In the genomic region with DNA sequence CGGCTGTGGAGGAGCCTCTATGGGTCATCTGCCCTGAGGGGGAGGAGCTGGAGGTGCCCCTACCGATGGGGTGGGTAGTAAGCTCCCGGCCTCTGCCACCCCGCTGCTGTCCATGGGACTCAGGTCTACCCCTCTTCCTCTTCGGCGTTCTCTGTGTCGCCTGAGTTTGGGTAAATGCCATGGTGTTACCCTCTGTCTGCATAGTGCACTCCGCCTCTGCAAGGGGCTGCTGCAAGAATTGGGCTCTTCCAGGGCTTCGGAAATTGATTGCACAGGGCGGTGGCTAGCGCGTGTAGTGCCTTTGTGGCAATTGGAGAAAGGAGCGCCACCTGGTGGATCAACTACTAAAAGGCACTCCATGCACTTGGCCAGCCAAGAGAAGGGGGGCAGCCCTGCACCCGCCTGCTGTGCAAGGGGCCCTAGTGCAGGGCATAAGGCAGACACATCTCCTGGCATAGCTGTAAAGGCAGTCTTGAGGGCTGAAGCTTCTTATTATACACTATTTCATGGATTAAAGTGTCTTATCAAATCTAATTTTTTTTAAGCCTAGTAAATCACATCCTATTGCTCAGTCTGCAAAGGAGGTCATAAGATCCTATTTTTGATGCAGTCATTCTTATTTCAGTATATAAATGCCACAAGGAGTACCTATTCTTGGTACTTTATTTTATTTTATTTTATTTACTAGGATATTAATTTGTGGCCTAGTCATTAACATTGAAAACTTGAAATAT, we compare ENCODE assay signal across 8 cellular contexts.
DNase-seq lines count a peak whose midpoint lies in the region; ATAC-seq and TF ChIP-seq lines count a peak whose summit lies in the region.

No MANE protein-coding gene starts in this region.

- peaks cover 18% of the 10 kb centered on the region; the same call in 1 of the 2 replicates for H3K27me3 ChIP-seq in GM23338 (ENCODE audit: insufficient read depth)
- H3K27me3 ChIP-seq in RWPE2 (ENCODE audit: insufficient read depth, poor library complexity, severe bottlenecking) = no peaks in the 10 kb centered on the region
- H3K27me3 ChIP-seq in trophoblast cell (ENCODE audit: insufficient read depth, low read length) = no peaks in the 10 kb centered on the region

- peaks cover 13% of the 10 kb centered on the region for H3K27me3 Mint-ChIP-seq in GM23338 (ENCODE audit: insufficient read depth, low read depth, poor library complexity)
- H3K27me3 Mint-ChIP-seq in activated T-helper 2 cell treated with anti-CD3 and anti-CD28 coated beads, Interferon-gamma antibody, Interleukin-2, Interleukin-4, amounts not matched to agents 10 μg/mL and 5 μg/mL and 100 μg/mL, durations not matched to agents 14 hours and 24 hours and 36 hours (ENCODE audit: low read depth) = peaks cover 26% of the 10 kb centered on the region
- H3K27me3 Mint-ChIP-seq in type B pancreatic cell = peaks cover 19% of the 10 kb centered on the region

- H3K4me1 Mint-ChIP-seq in GM23338 = peaks cover 17% of the 10 kb centered on the region
- peaks cover 3% of the 10 kb centered on the region for H3K4me1 Mint-ChIP-seq in activated T-helper 2 cell treated with anti-CD3 and anti-CD28 coated beads, Interferon-gamma antibody, Interleukin-2, Interleukin-4, amounts not matched to agents 10 μg/mL and 5 μg/mL and 100 μg/mL, durations not matched to agents 14 hours and 24 hours and 36 hours (ENCODE audit: low read depth)
- H3K4me1 Mint-ChIP-seq in type B pancreatic cell (ENCODE audit: unreplicated experiment) = peaks cover 33% of the 10 kb centered on the region

- no peak overlapping the region for H3K23ac ChIP-seq in trophoblast cell (ENCODE audit: low read length)

- intact Hi-C loops in activated T-helper 2 cell treated with anti-CD3 and anti-CD28 coated beads, Interferon-gamma antibody, Interleukin-2, Interleukin-4, amounts not matched to agents 10 μg/mL and 5 μg/mL and 100 μg/mL, durations not matched to agents 14 hours and 24 hours and 36 hours (cut with micrococcal nuclease) = loop anchor here (1.0 kb wide), 1 partner anchor 428 kb away; no protein-coding TSS in a partner anchor

- no peaks in the 10 kb centered on the region for H3F3A ChIP-seq in GM23338 (replicated peaks; ENCODE audit: low read depth)

- H4K20me1 ChIP-seq in GM23338 (replicated peaks; ENCODE audit: insufficient read depth) = no peaks in the 10 kb centered on the region

- no peak overlapping the region for H3K18ac ChIP-seq in trophoblast cell (ENCODE audit: low read length)

- H4K91ac ChIP-seq in trophoblast cell (ENCODE audit: low read depth, low read length) = no peak overlapping the region

- no peak overlapping the region for H4K8ac ChIP-seq in trophoblast cell (ENCODE audit: low read depth, low read length)

- H3K4me2 ChIP-seq in GM23338 = peak overlapping the region; percentile 75
- H3K4me2 ChIP-seq in trophoblast cell (ENCODE audit: low read length) = peak overlapping the region; percentile 51

- no peak overlapping the region for H2BK120ac ChIP-seq in trophoblast cell (ENCODE audit: insufficient read depth, low read length, poor library complexity)

- in situ Hi-C loops in G401 (cut with HindIII; ENCODE audit: low sequenced_read_pairs) = no loop called here
- in situ Hi-C loops in KBM-7 (cut with MboI; ENCODE audit: low pct_unique_long_range_greater_than_20kb, low sequenced_read_pairs) = no loop called here

- no peak overlapping the region for H2BK12ac ChIP-seq in trophoblast cell (ENCODE audit: low read length)

- H3K27ac ChIP-seq in GM23338 (ENCODE audit: low read depth) (no peak overlapping the region), RWPE2 (ENCODE audit: poor library complexity, severe bottlenecking) (no peak overlapping the region), trophoblast cell (ENCODE audit: low read depth, low read length) (no peak overlapping the region)

- no CpG with 5 or more reads among the region's 14 CpGs for WGBS in trophoblast cell (ENCODE audit: extremely low coverage, insufficient coverage, insufficient read length)

- H2AFZ ChIP-seq in GM23338 (peak overlapping the region; percentile 92), trophoblast cell (ENCODE audit: insufficient read depth, low read length, poor library complexity) (peak overlapping the region; percentile 9)

- peak; percentile 72 for DNase-seq in G401 (ENCODE audit: low spot score)
- DNase-seq in GM23338 (ENCODE audit: low spot score) = peak; percentile 94
- DNase-seq in KBM-7 = peak; percentile 76
- DNase-seq in RWPE2 (ENCODE audit: low spot score) = peak; percentile 65
- peak; percentile 57 for DNase-seq in activated T-helper 2 cell treated with anti-CD3 and anti-CD28 coated beads, Interferon-gamma antibody, Interleukin-2, Interleukin-4, amounts not matched to agents 10 μg/mL and 5 μg/mL and 100 μg/mL, durations not matched to agents 14 hours and 24 hours and 36 hours (ENCODE audit: low spot score)
- DNase-seq in globus pallidus (ENCODE audit: low spot score) = peak; percentile 60
- DNase-seq in trophoblast cell = peak; percentile 54 to 79
- peak; percentile 85 for DNase-seq in type B pancreatic cell (ENCODE audit: extremely low spot score, unreplicated experiment)

- H3K4me1 ChIP-seq in GM23338 (ENCODE audit: insufficient read depth) (peaks cover 6% of the 10 kb centered on the region; the same call in 1 of the 2 replicates), RWPE2 (ENCODE audit: insufficient read depth, poor library complexity, severe bottlenecking) (no peaks in the 10 kb centered on the region), trophoblast cell (ENCODE audit: control insufficient read depth in 1 of 2, insufficient read depth in 2 of 2, low read length in 2 of 2) (no peaks in the 10 kb centered on the region)

- TF ChIP-seq CTCF in GM23338 (conservative IDR thresholded peaks at IDR 0.05; ENCODE audit: low read depth in 2 of 2) (peak; percentile 87), RWPE2 (IDR thresholded peaks at IDR 0.05; ENCODE audit: poor library complexity, severe bottlenecking) (peak; percentile 79), type B pancreatic cell (conservative IDR thresholded peaks at IDR 0.05) (peak; percentile 95)

- no peak overlapping the region for H3K9ac ChIP-seq in trophoblast cell (ENCODE audit: low read length)

- no peak overlapping the region for H3K4ac ChIP-seq in trophoblast cell (ENCODE audit: low read depth, low read length)

- ATAC-seq in GM23338 (peak; percentile 97), RWPE2 (ENCODE audit: low read depth) (peak; percentile 90)

- H3K9me3 Mint-ChIP-seq in GM23338 (no peaks in the 10 kb centered on the region), type B pancreatic cell (peaks cover 4% of the 10 kb centered on the region)
- no peaks in the 10 kb centered on the region for H3K9me3 Mint-ChIP-seq in activated T-helper 2 cell treated with anti-CD3 and anti-CD28 coated beads, Interferon-gamma antibody, Interleukin-2, Interleukin-4, amounts not matched to agents 10 μg/mL and 5 μg/mL and 100 μg/mL, durations not matched to agents 14 hours and 24 hours and 36 hours

- H3K4me3 ChIP-seq in GM23338 (peak overlapping the region; percentile 50), RWPE2 (ENCODE audit: severe bottlenecking) (no peak overlapping the region), trophoblast cell (ENCODE audit: low read depth, low read length) (no peak overlapping the region)

- no peak overlapping the region for H4K12ac ChIP-seq in trophoblast cell (ENCODE audit: low read depth, low read length)

- H3K9me3 ChIP-seq in RWPE2 (ENCODE audit: severe bottlenecking) = no peaks in the 10 kb centered on the region
- peaks cover 3% of the 10 kb centered on the region for H3K9me3 ChIP-seq in trophoblast cell (ENCODE audit: insufficient read depth, low read depth, low read length)

- no peak overlapping the region for H3K14ac ChIP-seq in trophoblast cell (ENCODE audit: low read length)

- H3K36me3 ChIP-seq in GM23338 (ENCODE audit: insufficient read depth) (no peaks in the 10 kb centered on the region), RWPE2 (ENCODE audit: low read depth) (no peaks in the 10 kb centered on the region), trophoblast cell (ENCODE audit: control insufficient read depth in 1 of 2, insufficient read depth in 2 of 2, low read length in 2 of 2) (no peaks in the 10 kb centered on the region)

- no peak overlapping the region for H2AK5ac ChIP-seq in trophoblast cell (ENCODE audit: low read length)

- H2BK5ac ChIP-seq in trophoblast cell (ENCODE audit: low read depth, low read length, poor library complexity) = no peak overlapping the region

- H3K79me1 ChIP-seq in trophoblast cell (ENCODE audit: low read length) = no peaks in the 10 kb centered on the region

- no peaks in the 10 kb centered on the region for H3K9me2 ChIP-seq in GM23338 (ENCODE audit: insufficient read depth)

- H3K4me3 Mint-ChIP-seq in GM23338 = peak overlapping the region; percentile 63
- no peak overlapping the region for H3K4me3 Mint-ChIP-seq in activated T-helper 2 cell treated with anti-CD3 and anti-CD28 coated beads, Interferon-gamma antibody, Interleukin-2, Interleukin-4, amounts not matched to agents 10 μg/mL and 5 μg/mL and 100 μg/mL, durations not matched to agents 14 hours and 24 hours and 36 hours (ENCODE audit: low read depth)
- peak overlapping the region; percentile 60 for H3K4me3 Mint-ChIP-seq in type B pancreatic cell

- H3K36me3 Mint-ChIP-seq in GM23338 (ENCODE audit: low read depth) (no peaks in the 10 kb centered on the region), type B pancreatic cell (no peaks in the 10 kb centered on the region)
- no peaks in the 10 kb centered on the region for H3K36me3 Mint-ChIP-seq in activated T-helper 2 cell treated with anti-CD3 and anti-CD28 coated beads, Interferon-gamma antibody, Interleukin-2, Interleukin-4, amounts not matched to agents 10 μg/mL and 5 μg/mL and 100 μg/mL, durations not matched to agents 14 hours and 24 hours and 36 hours (ENCODE audit: low read depth)

- no peaks in the 10 kb centered on the region for H3K79me2 ChIP-seq in GM23338 (replicated peaks; ENCODE audit: insufficient read depth)
- H3K79me2 ChIP-seq in trophoblast cell (ENCODE audit: control insufficient read depth, insufficient read depth, low read length, poor library complexity) = no peaks in the 10 kb centered on the region

- H3K27ac Mint-ChIP-seq in GM23338 (no peak overlapping the region), type B pancreatic cell (peak overlapping the region; percentile 45)
- no peak overlapping the region for H3K27ac Mint-ChIP-seq in activated T-helper 2 cell treated with anti-CD3 and anti-CD28 coated beads, Interferon-gamma antibody, Interleukin-2, Interleukin-4, amounts not matched to agents 10 μg/mL and 5 μg/mL and 100 μg/mL, durations not matched to agents 14 hours and 24 hours and 36 hours

TF ChIP-seq in GM23338, 12 proteins besides CTCF, POLR2A, EP300 and RAD21 (continues in another document):
- TF ChIP-seq STAT1 (IDR thresholded peaks at IDR 0.05; ENCODE audit: unreplicated experiment) = no peak
- no peak for TF ChIP-seq POLR2AphosphoS5 (IDR thresholded peaks at IDR 0.05; ENCODE audit: low read depth)
